9 cellular contexts compared by ENCODE assay signal in genomic region chrX:39652336-39652735, GRCh38.
DNase-seq lines count a peak whose midpoint lies in the region; ATAC-seq, FAIRE-seq and TF ChIP-seq lines count a peak whose summit lies in the region.
"Had no signal": no experiment of that assay in that cellular context is flagged by ENCODE, and none has a peak within 500 bp of the region (broad histone marks: within the 10 kb centered on the region; RNA-seq: fewer than 3 reads in every experiment).

No MANE protein-coding gene starts in this region.

- H3K9me3 ChIP-seq in upper lobe of right lung, result no peaks in the 10 kb centered on the region

- FAIRE-seq in GM18507 (lab: Jason Lieb, UNC), result peak; percentile 79

- DNase-seq in AG10803 (ENCODE audit: low read depth) (no peak), GM18507 (ENCODE audit: extremely low spot score, insufficient read length, low read depth) (peak; percentile 3), T follicular helper cell (ENCODE audit: low read depth) (peak; percentile 4), globus pallidus (ENCODE audit: low spot score) (peak; percentile 42), upper lobe of right lung (no peak)

- H3K27me3 ChIP-seq in upper lobe of right lung, result no peaks in the 10 kb centered on the region

- TF ChIP-seq CTCF in AG10803 (conservative IDR thresholded peaks at IDR 0.05; ENCODE audit: low read length), result peak; percentile 48
- peak; percentile 37 for TF ChIP-seq CTCF in upper lobe of right lung (IDR thresholded peaks at IDR 0.05)

- no peak overlapping the region for H3K27ac ChIP-seq in upper lobe of right lung
- H3K27ac ChIP-seq: skin epidermis had no signal

- H3K4me3 ChIP-seq in AG10803 (ENCODE audit: low read length) (no peak overlapping the region), upper lobe of right lung (no peak overlapping the region)
- H3K4me3 ChIP-seq: skin epidermis had no signal

- intact Hi-C loops in upper lobe of right lung (cut with DNase I), result no loop called here

- H3K36me3 ChIP-seq in upper lobe of right lung, result no peaks in the 10 kb centered on the region

- ATAC-seq in upper lobe of right lung (peak; percentile 43), GM21526 (IDR thresholded peaks at IDR 0.05; ENCODE audit: low FRiP score, unreplicated experiment) (no peak), HG03378 (IDR thresholded peaks at IDR 0.05; ENCODE audit: unreplicated experiment) (no peak)
- ATAC-seq in activated CD4-positive, CD25-positive, alpha-beta regulatory T cell treated with anti-CD3 and anti-CD28 coated beads, Interleukin-2, amount 50 U/mL, for 24 hours, result no peak

- H3K4me1 ChIP-seq in upper lobe of right lung, result no peaks in the 10 kb centered on the region

Comparison
In these comparisons a context has a peak if more than half of its experiments do, and no peak if none do; other contexts are left out.
1. DNase-seq: peak in GM18507 (single experiment), T follicular helper cell (single experiment) and globus pallidus (single experiment); none in AG10803 (single experiment) and upper lobe of right lung (single experiment).